ENCODE assay signal across 24 cellular contexts in genomic region chr1:111417755-111418154, GRCh38. TPM values are rescaled to one million over a fixed set of nuclear protein-coding genes. Genes with fewer than 3 reads are reported as not detected.
DNase-seq lines count a peak whose midpoint lies in the region; FAIRE-seq and TF ChIP-seq lines count a peak whose summit lies in the region.
"Had no signal": no experiment of that assay in that cellular context is flagged by ENCODE, and none has a peak within 500 bp of the region (broad histone marks: within the 10 kb centered on the region; RNA-seq: fewer than 3 reads in every experiment).

No MANE protein-coding gene starts in this region.

- no peak overlapping the region for H4K8ac ChIP-seq in mesendoderm (ENCODE audit: low read depth, low read length)

- peak overlapping the region; percentile 11; the same call in 1 of the 2 replicates for H3K27ac ChIP-seq in C4-2B
- H3K27ac ChIP-seq in mesendoderm (ENCODE audit: low read depth, low read length): no peak overlapping the region
- H3K27ac ChIP-seq: esophagus squamous epithelium, pancreas, RWPE1, SK-N-MC had no signal

- H3K4me2 ChIP-seq in mesendoderm (ENCODE audit: low read length): no peak overlapping the region

- FAIRE-seq in D721Med (lab: Jason Lieb, UNC): no peak
- FAIRE-seq: colon, H1, pancreas had no signal

- H2BK5ac ChIP-seq in mesendoderm (ENCODE audit: low read length): no peak overlapping the region

- H3K79me2 ChIP-seq in mesendoderm (ENCODE audit: control insufficient read depth, insufficient read depth, low read length): no peaks in the 10 kb centered on the region

- H4K5ac ChIP-seq in mesendoderm (ENCODE audit: low read length): no peak overlapping the region

- no peak overlapping the region for H2BK15ac ChIP-seq in mesendoderm (replicated peaks; ENCODE audit: low read depth)

- no peak overlapping the region for H3K23ac ChIP-seq in mesendoderm (ENCODE audit: low read length)

- H3K9ac ChIP-seq in mesendoderm (ENCODE audit: low read length): no peak overlapping the region

- TF ChIP-seq CTCF in C4-2B (conservative IDR thresholded peaks at IDR 0.05) (no peak), fibroblast of mammary gland (conservative IDR thresholded peaks at IDR 0.05; ENCODE audit: control insufficient read depth, insufficient read depth, low read depth, low read length) (no peak), D721Med (IDR thresholded peaks at IDR 0.05; ENCODE audit: insufficient read depth, missing control alignments) (no peak)

- DNase-seq in HCEC 1CT (peak; percentile 44), fibroblast of mammary gland (ENCODE audit: low read depth) (peak; percentile 7), mesendoderm (peak; percentile 48), D721Med (ENCODE audit: insufficient read length, low spot score) (no peak), putamen (ENCODE audit: low spot score) (no peak)
- no peak for DNase-seq in activated CD8-positive, alpha-beta memory T cell treated with anti-CD3 and anti-CD28 coated beads, Interleukin-2, amount 50 U/mL, for 48 hours
- DNase-seq: activated CD4-positive, alpha-beta T cell treated with anti-CD3 and anti-CD28 coated beads, Interleukin-2, amount 50 U/mL, for 48 hours; activated effector memory CD4-positive, alpha-beta T cell treated with Interleukin-2 at 50 U/mL for 16 hours; CD8-positive, alpha-beta T cell; DND-41; effector memory CD8-positive, alpha-beta T cell; esophagus squamous epithelium; glutamatergic neuron; left cardiac atrium; NCI-H2107; NCI-H524; pancreas; stimulated activated CD4-positive, alpha-beta T cell treated with anti-CD3 and anti-CD28 coated beads, Interleukin-15, amount 100 ng/mL, for 24 hours; T-helper 17 cell had no signal

- H3K56ac ChIP-seq in mesendoderm (ENCODE audit: low read length): no peak overlapping the region

- H2AK5ac ChIP-seq in mesendoderm (ENCODE audit: low read length): no peak overlapping the region

- H3K4ac ChIP-seq in mesendoderm (ENCODE audit: low read depth, low read length): no peak overlapping the region

- H3K18ac ChIP-seq in mesendoderm (ENCODE audit: low read length): no peak overlapping the region

- no peaks in the 10 kb centered on the region for H3K36me3 ChIP-seq in mesendoderm (ENCODE audit: control insufficient read depth, insufficient read depth, low read length)
- H3K36me3 ChIP-seq: pancreas had no signal

- H2BK120ac ChIP-seq in mesendoderm (ENCODE audit: low read depth, low read length): no peak overlapping the region

- H3K27me3 ChIP-seq in mesendoderm (ENCODE audit: insufficient read depth, low read length, poor library complexity): no peaks in the 10 kb centered on the region
- H3K27me3 ChIP-seq: esophagus squamous epithelium, pancreas had no signal

- no peaks in the 10 kb centered on the region for H3K4me1 ChIP-seq in mesendoderm (ENCODE audit: control insufficient read depth, low read depth, low read length)
- H3K4me1 ChIP-seq: esophagus squamous epithelium, pancreas had no signal

- no peaks in the 10 kb centered on the region for H3K79me1 ChIP-seq in mesendoderm (ENCODE audit: low read length)

- WGBS in mesendoderm (ENCODE audit: extremely low coverage, insufficient coverage, low lambda C conversion rate): no CpG with 5 or more reads among the region's 1 CpG

- H3K4me3 ChIP-seq in fibroblast of mammary gland (ENCODE audit: control insufficient read depth, low read depth, low read length) (no peak overlapping the region), mesendoderm (ENCODE audit: low read length) (no peak overlapping the region)
- H3K4me3 ChIP-seq: esophagus squamous epithelium, pancreas, SK-N-MC had no signal

RNA-seq across cellular contexts. Expression of gene OVGP1, which starts 9.8 kb away (rescaled TPM):
- polyA plus RNA-seq in mesendoderm (2013, experiment 1 of 2): 0.34 TPM
- 0.22 TPM for polyA plus RNA-seq in mesendoderm (2013, experiment 2 of 2)

RNA-seq across cellular contexts. Expression of gene WDR77, which starts 31.3 kb away (rescaled TPM):
- polyA plus RNA-seq in mesendoderm (2013, experiment 1 of 2): 64.9 TPM
- 63.7 TPM for polyA plus RNA-seq in mesendoderm (2013, experiment 2 of 2)

RNA-seq across cellular contexts. Expression of gene ATP5PB, which starts 31.5 kb away (rescaled TPM):
- polyA plus RNA-seq in mesendoderm (2013, experiment 1 of 2): 325 TPM
- 325 TPM for polyA plus RNA-seq in mesendoderm (2013, experiment 2 of 2)

RNA-seq across cellular contexts. Expression of gene C1orf162, which starts 56.0 kb away (rescaled TPM):
- polyA plus RNA-seq in mesendoderm (2013, experiment 1 of 2): 0.34 TPM
- polyA plus RNA-seq in mesendoderm (2013, experiment 2 of 2): 0.20 TPM

Comparison
In these comparisons a context has a peak if more than half of its experiments do, and no peak if none do; other contexts are left out.
1. DNase-seq: peak in HCEC 1CT (single experiment), fibroblast of mammary gland (single experiment) and mesendoderm (single experiment); none in D721Med (single experiment), putamen (single experiment) and activated CD8-positive, alpha-beta memory T cell treated with anti-CD3 and anti-CD28 coated beads, Interleukin-2, amount 50 U/mL, for 48 hours (single experiment).